12 cellular contexts compared by ENCODE assay signal in the genomic region with DNA sequence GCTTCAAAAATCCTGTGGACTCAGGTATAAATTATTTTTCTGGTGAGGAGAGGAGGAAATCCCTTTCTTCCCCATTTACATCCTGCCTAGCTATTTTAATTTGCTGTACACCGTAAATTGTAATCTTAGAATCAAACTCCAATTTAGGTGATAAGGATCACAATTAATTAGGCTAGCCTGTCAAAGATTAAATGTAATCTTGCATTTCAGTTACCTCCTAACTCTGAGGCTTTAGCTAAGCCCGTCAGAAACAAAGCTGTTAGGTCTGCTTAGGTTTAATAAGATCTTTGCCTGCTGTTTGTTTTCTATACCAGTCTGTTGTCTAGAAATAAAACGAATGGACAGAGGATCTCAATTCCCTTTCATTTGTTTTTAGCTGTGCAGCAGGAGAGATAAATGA. TPM values are rescaled to one million over a fixed set of nuclear protein-coding genes. Genes with fewer than 3 reads are reported as not detected.
DNase-seq lines count a peak whose midpoint lies in the region; ATAC-seq, FAIRE-seq and TF ChIP-seq lines count a peak whose summit lies in the region.
"Had no signal": no experiment of that assay in that cellular context is flagged by ENCODE, and none has a peak within 500 bp of the region (broad histone marks: within the 10 kb centered on the region; RNA-seq: fewer than 3 reads in every experiment).

No MANE protein-coding gene starts in this region.

- no peak for DNase-seq in GM18507 (ENCODE audit: extremely low spot score, insufficient read length, low read depth)
- DNase-seq in left lung: no peak
- DNase-seq in stomach: no peak
- no peak for DNase-seq in GF-D8 (lab: John Stamatoyannopoulos, UW)
- no peak for DNase-seq in NCI-H2081 (lab: John Stamatoyannopoulos, UW)
- DNase-seq in DMS79 (lab: John Stamatoyannopoulos, UW): no peak
- DNase-seq: activated CD4-positive, alpha-beta T cell treated with anti-CD3 and anti-CD28 coated beads, Interleukin-2, amount 50 U/mL, for 4 hours; adrenal gland; DMS79 treated with DMSO at 0.1 percent for 48 hours; NCI-H1105 treated with DMSO at 0.1 percent for 48 hours; stimulated activated CD4-positive, alpha-beta T cell treated with anti-CD3 and anti-CD28 coated beads, Interleukin-4, amount 100 ng/mL, for 4 hours had no signal

- H3K27ac ChIP-seq in left lung (peak overlapping the region; percentile 66 to 76), stomach (peak overlapping the region in 3 of 5 donors; percentile 68 to 80 (median 74))

- FAIRE-seq in GM18507 (lab: Jason Lieb, UNC): peak; percentile 51

- peak overlapping the region; percentile 36 for H3K4me3 Mint-ChIP-seq in activated T-helper 17 cell treated with anti-CD3 and anti-CD28 coated beads, Interleukin-2, amount 50 U/mL, for 72 hours

- H3K36me3 Mint-ChIP-seq in activated T-helper 17 cell treated with anti-CD3 and anti-CD28 coated beads, Interleukin-2, amount 50 U/mL, for 72 hours (ENCODE audit: low read depth): no peaks in the 10 kb centered on the region

- TF ChIP-seq CTCF in left lung (IDR thresholded peaks at IDR 0.05) (no peak), stomach (IDR thresholded peaks at IDR 0.05) (no peak)

- H3K27me3 ChIP-seq in left lung (no peaks in the 10 kb centered on the region), stomach (no peaks in the 10 kb centered on the region)
- H3K27me3 ChIP-seq: adrenal gland had no signal

- no peak for TF ChIP-seq EP300 in stomach (IDR thresholded peaks at IDR 0.05)

- no peaks in the 10 kb centered on the region for H3K36me3 ChIP-seq in left lung
- H3K36me3 ChIP-seq in stomach: no peaks in the 10 kb centered on the region
- H3K36me3 ChIP-seq: adrenal gland had no signal

- ATAC-seq in activated T-helper 17 cell treated with anti-CD3 and anti-CD28 coated beads, Interleukin-2, amount 50 U/mL, for 72 hours (replicated peaks): no peak
- no peak for ATAC-seq in left lung

- TF ChIP-seq POLR2A in stomach (IDR thresholded peaks at IDR 0.05): no peak

- H3K27me3 Mint-ChIP-seq in activated T-helper 17 cell treated with anti-CD3 and anti-CD28 coated beads, Interleukin-2, amount 50 U/mL, for 72 hours: no peaks in the 10 kb centered on the region

- WGBS in stomach, 5 donors: 13 to 27% (median 18%) methylated on average over 3 of the region's 3 CpGs

- H3K4me1 Mint-ChIP-seq in activated T-helper 17 cell treated with anti-CD3 and anti-CD28 coated beads, Interleukin-2, amount 50 U/mL, for 72 hours: peaks cover 47% of the 10 kb centered on the region

- no peaks in the 10 kb centered on the region for H3K9me3 Mint-ChIP-seq in activated T-helper 17 cell treated with anti-CD3 and anti-CD28 coated beads, Interleukin-2, amount 50 U/mL, for 72 hours

- H3K9me3 ChIP-seq in left lung (no peaks in the 10 kb centered on the region), stomach (no peaks in the 10 kb centered on the region)
- H3K9me3 ChIP-seq: adrenal gland had no signal

- peak overlapping the region; percentile 36 for H3K27ac Mint-ChIP-seq in activated T-helper 17 cell treated with anti-CD3 and anti-CD28 coated beads, Interleukin-2, amount 50 U/mL, for 72 hours

- no peak overlapping the region for H3K4me3 ChIP-seq in left lung
- no peak overlapping the region for H3K4me3 ChIP-seq in stomach
- H3K4me3 ChIP-seq: adrenal gland had no signal

- H3K4me1 ChIP-seq in left lung: peaks cover 58 to 78% of the 10 kb centered on the region in 2 donors
- peaks cover 52 to 92% (median 76%) of the 10 kb centered on the region in 4 donors for H3K4me1 ChIP-seq in stomach

- intact Hi-C loops in left lung (cut with DNase I): no loop called here
- intact Hi-C loops in stomach (cut with DNase I; ENCODE audit: low total_unique reads): no loop called here

RNA-seq across cellular contexts. Expression of a gene that starts 51.5 kb away (rescaled TPM):
- total RNA-seq in activated T-helper 17 cell treated with anti-CD3 and anti-CD28 coated beads, Interleukin-2, amount 50 U/mL, for 72 hours: 10 to 100 TPM; 47.5 to 57.0 TPM
- total RNA-seq in left lung (10 to 100 TPM; 70.9 to 89.4 TPM), stomach (100 to 1,000 TPM in 3 of 5 donors, 10 to 100 TPM in 2; 45.2 to 280 (median 115) TPM)
- polyA plus RNA-seq in stomach: 10 to 100 TPM in 2 of 3 donors, 1 to 10 TPM in 1; 9.2 to 10.5 (median 10.1) TPM
